Comparison of ENCODE assay signal across 7 cellular contexts in genomic region chr15:42575188-42576039, GRCh38.
DNase-seq lines count a peak whose midpoint lies in the region; ATAC-seq lines count a peak whose summit lies in the region.

Gene STARD9, plus strand, starts transcription at chr15:42575606. Its CDS starts 110 bp downstream, at chr15:42575716.

- peak; percentile 92 for ATAC-seq in GM18517 (IDR thresholded peaks at IDR 0.05; ENCODE audit: unreplicated experiment)
- peak; percentile 88 for ATAC-seq in HG03039 (IDR thresholded peaks at IDR 0.05; ENCODE audit: unreplicated experiment)

- DNase-seq in NCI-H2081 (lab: John Stamatoyannopoulos, UW) (peak; percentile 97 to 98), T-helper 9 cell (peak; percentile 88), astrocyte of the hippocampus (ENCODE audit: low read depth, low spot score) (peak; percentile 100), hippocampal formation (lab: John Stamatoyannopoulos, UW) (peak; percentile 99), retina (peak; percentile 96)

Comparison
In these comparisons a context has a peak if more than half of its experiments do, and no peak if none do; other contexts are left out.
1. Peak in every context shown above with its lines: DNase-seq and ATAC-seq.